In genomic region chr14:75046899-75047298, GRCh38 we compare ENCODE assay signal across 20 cellular contexts. TPM values are rescaled to one million over a fixed set of nuclear protein-coding genes. Genes with fewer than 3 reads are reported as not detected.
DNase-seq lines count a peak whose midpoint lies in the region; ATAC-seq and FAIRE-seq lines count a peak whose summit lies in the region.
"Had no signal": no experiment of that assay in that cellular context is flagged by ENCODE, and none has a peak within 500 bp of the region (broad histone marks: within the 10 kb centered on the region; RNA-seq: fewer than 3 reads in every experiment).

No MANE protein-coding gene starts in this region.

- DNase-seq in GM23248 (peak; percentile 74), mesenchymal stem cell (peak; percentile 64), frontal cortex (ENCODE audit: low spot score in 2 of 2) (no peak), NCI-H446 (lab: John Stamatoyannopoulos, UW) (no peak)
- DNase-seq: activated B cell treated with CpG ODN at 0.5 μM for 24 hours; AML-193; effector memory CD8-positive, alpha-beta T cell; H9; Kasumi-1; midbrain; NCI-H1105; NCI-H2107; NCI-H526; SHP77; T-helper 17 cell; upper lobe of left lung had no signal

- H3K4me1 ChIP-seq in ACC112 (ENCODE audit: control insufficient read depth, insufficient read depth, low read length, unreplicated experiment) (peaks cover 57% of the 10 kb centered on the region), GM23248 (ENCODE audit: insufficient read depth) (peaks cover 68% of the 10 kb centered on the region), mesenchymal stem cell (ENCODE audit: control insufficient read depth, insufficient read depth, low read depth, low read length) (peaks cover 10% of the 10 kb centered on the region)

- H2BK12ac ChIP-seq in mesenchymal stem cell (ENCODE audit: low read length in 2 of 2): no peak overlapping the region

- no peak overlapping the region for H3K18ac ChIP-seq in mesenchymal stem cell (ENCODE audit: low read depth in 1 of 2, low read length in 2 of 2)

- no peaks in the 10 kb centered on the region for H4K20me1 ChIP-seq in GM23248 (ENCODE audit: insufficient read depth)

- H3K23ac ChIP-seq in mesenchymal stem cell (ENCODE audit: low read length in 2 of 2): no peak overlapping the region

- no peak overlapping the region for H3K4ac ChIP-seq in mesenchymal stem cell (ENCODE audit: low read depth in 1 of 2, low read length in 2 of 2)

- H3K27ac ChIP-seq in ACC112 (ENCODE audit: low read depth, low read length) (peak overlapping the region; percentile 0; the same call in 1 of the 2 replicates), GM23248 (peak overlapping the region; percentile 63), cingulate gyrus (ENCODE audit: low read depth, low read length) (peak overlapping the region; percentile 84), mesenchymal stem cell (ENCODE audit: low read length, poor library complexity, severe bottlenecking) (no peak overlapping the region)
- H3K27ac ChIP-seq: upper lobe of left lung had no signal

- peaks cover 53% of the 10 kb centered on the region for H3F3A ChIP-seq in GM23248 (ENCODE audit: insufficient read depth)

- FAIRE-seq in frontal cortex (lab: Jason Lieb, UNC): no peak

- WGBS in GM23248 (ENCODE audit: low coverage in 1 of 2, low lambda C conversion rate in 2 of 2, missing lambda C conversion rate in 2 of 2), 2 experiments: 53 to 56% methylated on average over 3 of the region's 3 CpGs
- WGBS in mesenchymal stem cell: 88% methylated on average over 2 of the region's 3 CpGs

- no peaks in the 10 kb centered on the region for H3K27me3 ChIP-seq in ACC112 (ENCODE audit: insufficient read depth, low read length)
- no peaks in the 10 kb centered on the region for H3K27me3 ChIP-seq in GM23248 (replicated peaks; ENCODE audit: insufficient read depth)
- H3K27me3 ChIP-seq in mesenchymal stem cell (ENCODE audit: control insufficient read depth in 1 of 2, insufficient read depth in 1 of 2, low read length in 2 of 2): no peaks in the 10 kb centered on the region
- H3K27me3 ChIP-seq: upper lobe of left lung had no signal

- H3K4me2 ChIP-seq in GM23248 (ENCODE audit: unreplicated experiment) (peak overlapping the region; percentile 27), mesenchymal stem cell (ENCODE audit: low read length, poor library complexity, severe bottlenecking) (no peak overlapping the region)

- H3K9me3 ChIP-seq in GM23248 (ENCODE audit: low read depth) (no peaks in the 10 kb centered on the region), mesenchymal stem cell (ENCODE audit: control insufficient read depth, low read length) (no peaks in the 10 kb centered on the region)
- H3K9me3 ChIP-seq: upper lobe of left lung had no signal

- in situ Hi-C loops in GM23248 (cut with MboI): no loop called here

- H2BK15ac ChIP-seq in mesenchymal stem cell (ENCODE audit: low read depth, poor library complexity, severe bottlenecking): no peak overlapping the region

- no peak overlapping the region for H2BK120ac ChIP-seq in mesenchymal stem cell (ENCODE audit: low read depth, low read length)

- no peak for ATAC-seq in HG03521 (IDR thresholded peaks at IDR 0.05; ENCODE audit: unreplicated experiment)
- ATAC-seq in HG03175 (IDR thresholded peaks at IDR 0.05; ENCODE audit: unreplicated experiment): no peak
- ATAC-seq: effector memory CD8-positive, alpha-beta T cell; T-helper 17 cell had no signal

- H3K79me2 ChIP-seq in ACC112 (ENCODE audit: control insufficient read depth, insufficient read depth, low read length, unreplicated experiment): peaks cover 67% of the 10 kb centered on the region
- H3K79me2 ChIP-seq in GM23248 (ENCODE audit: insufficient read depth): peaks cover 28% of the 10 kb centered on the region; the same call in 1 of the 2 replicates

- H3K36me3 ChIP-seq in ACC112 (ENCODE audit: insufficient read depth, low read length): peaks cover 25% of the 10 kb centered on the region
- H3K36me3 ChIP-seq in GM23248 (ENCODE audit: low read depth): peaks cover 1% of the 10 kb centered on the region; the same call in 1 of the 2 replicates
- H3K36me3 ChIP-seq in mesenchymal stem cell (ENCODE audit: control insufficient read depth in 1 of 2, insufficient read depth in 2 of 2, low read depth in 1 of 2, low read length in 2 of 2): peaks cover 0 to 19% of the 10 kb centered on the region in 2 experiments

- no peak overlapping the region for H2AFZ ChIP-seq in ACC112 (ENCODE audit: low read length, unreplicated experiment)
- H2AFZ ChIP-seq in GM23248: no peak overlapping the region
- H2AFZ ChIP-seq in mesenchymal stem cell (ENCODE audit: low read depth, low read length): no peak overlapping the region

- H2BK5ac ChIP-seq in mesenchymal stem cell (ENCODE audit: low read depth, low read length, poor library complexity, severe bottlenecking): no peak overlapping the region

- no peak overlapping the region for H3K14ac ChIP-seq in mesenchymal stem cell (ENCODE audit: low read length in 2 of 2)

- H3K9ac ChIP-seq in GM23248 (no peak overlapping the region), mesenchymal stem cell (ENCODE audit: low read length) (no peak overlapping the region)

- H3K4me3 ChIP-seq in ACC112 (ENCODE audit: low read depth, low read length) (no peak overlapping the region), GM23248 (no peak overlapping the region), mesenchymal stem cell (ENCODE audit: insufficient read depth in 1 of 2, low read depth in 1 of 2, low read length in 2 of 2) (peak overlapping the region in 1 of 2 experiments; percentile 17)
- H3K4me3 ChIP-seq: upper lobe of left lung had no signal

- H3K79me1 ChIP-seq in mesenchymal stem cell (replicated peaks; ENCODE audit: low read length, poor library complexity, severe bottlenecking): peaks cover 7% of the 10 kb centered on the region

- no peak overlapping the region for H4K91ac ChIP-seq in mesenchymal stem cell (ENCODE audit: low read length)

- no peaks in the 10 kb centered on the region for H3K9me2 ChIP-seq in GM23248 (ENCODE audit: insufficient read depth)

- no peak overlapping the region for H4K8ac ChIP-seq in mesenchymal stem cell (ENCODE audit: low read length)

- no peak overlapping the region for H2AK5ac ChIP-seq in mesenchymal stem cell (ENCODE audit: low read length, severe bottlenecking)

RNA-seq across cellular contexts. Expression of gene MLH3, which starts 4.4 kb away (rescaled TPM):
- total RNA-seq in GM23248 (2014; rRNA removed; shearing (Covaris generic)): 12.3 and 19.9 TPM in 2 replicates
- 7.3 and 10.8 TPM in 2 replicates for polyA plus RNA-seq in GM23248 (2016; fragmentation: Nextera tagmentation; extraction: Ambion mirVana)
- 5.1 TPM for polyA plus RNA-seq in mesenchymal stem cell (2013, experiment 1 of 2)
- 4.6 TPM for polyA plus RNA-seq in mesenchymal stem cell (2013, experiment 2 of 2)
- 79.1 TPM for total RNA-seq in frontal cortex

RNA-seq across cellular contexts. Expression of gene ACYP1, which starts 16.9 kb away (rescaled TPM):
- total RNA-seq in GM23248 (2014; rRNA removed; shearing (Covaris generic)): 5.7 and 7.3 TPM in 2 replicates
- 18.0 and 19.3 TPM in 2 replicates for polyA plus RNA-seq in GM23248 (2016; fragmentation: Nextera tagmentation; extraction: Ambion mirVana)
- 13.6 TPM for polyA plus RNA-seq in mesenchymal stem cell (2013, experiment 1 of 2)
- 14.3 TPM for polyA plus RNA-seq in mesenchymal stem cell (2013, experiment 2 of 2)
- 17.9 TPM for total RNA-seq in frontal cortex

RNA-seq across cellular contexts. Expression of gene ZC2HC1C, which starts 22.5 kb away (rescaled TPM):
- 2.8 and 5.3 TPM in 2 replicates for total RNA-seq in GM23248 (2014; rRNA removed; shearing (Covaris generic))
- polyA plus RNA-seq in GM23248 (2016; fragmentation: Nextera tagmentation; extraction: Ambion mirVana): 1.0 TPM in 2 replicates
- 0.64 TPM for polyA plus RNA-seq in mesenchymal stem cell (2013, experiment 1 of 2)
- polyA plus RNA-seq in mesenchymal stem cell (2013, experiment 2 of 2): 0.34 TPM
- 2.4 TPM for total RNA-seq in frontal cortex

RNA-seq across cellular contexts. Expression of gene EIF2B2, which starts 44.2 kb away (rescaled TPM):
- total RNA-seq in GM23248 (2014; rRNA removed; shearing (Covaris generic)): 18.6 and 40.6 TPM in 2 replicates
- 50.2 and 55.0 TPM in 2 replicates for polyA plus RNA-seq in GM23248 (2016; fragmentation: Nextera tagmentation; extraction: Ambion mirVana)
- polyA plus RNA-seq in mesenchymal stem cell (2013, experiment 1 of 2): 35.8 TPM
- 30.3 TPM for polyA plus RNA-seq in mesenchymal stem cell (2013, experiment 2 of 2)
- 26.5 TPM for total RNA-seq in frontal cortex

Comparison
In these comparisons a context has a peak if more than half of its experiments do, and no peak if none do; other contexts are left out.
1. DNase-seq: peak in GM23248 (single experiment) and mesenchymal stem cell (single experiment); none in frontal cortex (0 of 2) and NCI-H446 (0 of 2).